16 cellular contexts compared by ENCODE assay signal in genomic region chr10:103080891-103081581, GRCh38.
A peak's percentile ranks its signal among the peaks of the same experiment; 100 is the strongest.
DNase-seq lines count a peak whose midpoint lies in the region; ATAC-seq lines count a peak whose summit lies in the region.
"Had no signal": no experiment of that assay in that cellular context is flagged by ENCODE, and none has a peak within 500 bp of the region (broad histone marks: within the 10 kb centered on the region; RNA-seq: fewer than 3 reads in every experiment).

No MANE protein-coding gene starts in this region.

- no peaks in the 10 kb centered on the region for H3K4me1 Mint-ChIP-seq in activated CD4-positive, alpha-beta memory T cell treated with anti-CD3 and anti-CD28 coated beads for 36 hours (ENCODE audit: low read depth)
- peaks cover 3% of the 10 kb centered on the region for H3K4me1 Mint-ChIP-seq in activated CD4-positive, alpha-beta memory T cell treated with anti-CD3 and anti-CD28 coated beads, Interleukin-2, amount 10 ng/mL, durations not matched to agents 7 days and 5 days
- no peaks in the 10 kb centered on the region for H3K4me1 Mint-ChIP-seq in central memory CD8-positive, alpha-beta T cell
- H3K4me1 Mint-ChIP-seq: CD4-positive, CD25-positive, alpha-beta regulatory T cell had no signal

- intact Hi-C loops in activated CD4-positive, alpha-beta memory T cell treated with anti-CD3 and anti-CD28 coated beads for 36 hours (cut with micrococcal nuclease) = no loop called here

- peak; percentile 15 for DNase-seq in activated CD4-positive, alpha-beta memory T cell treated with anti-CD3 and anti-CD28 coated beads for 36 hours
- no peak for DNase-seq in activated CD4-positive, alpha-beta memory T cell treated with anti-CD3 and anti-CD28 coated beads, Interleukin-2, amount 10 ng/mL, durations not matched to agents 7 days and 5 days
- peak; percentile 28 for DNase-seq in M059J (ENCODE audit: low read depth)
- DNase-seq in central memory CD8-positive, alpha-beta T cell (ENCODE audit: low spot score in 2 of 2) = no peak
- peak; percentile 22 for DNase-seq in renal cortical epithelial cell (ENCODE audit: low read depth)
- no peak for DNase-seq in NCI-H146 (lab: John Stamatoyannopoulos, UW)
- DNase-seq: ACHN; activated CD4-positive, alpha-beta T cell treated with anti-CD3 and anti-CD28 coated beads, Interleukin-2, amount 50 U/mL, for 1 hour; amniotic stem cell; CD4-positive, CD25-positive, alpha-beta regulatory T cell; left cardiac atrium; NCI-H2081; NCI-H524; uterus had no signal

- H3K27me3 Mint-ChIP-seq in activated CD4-positive, alpha-beta memory T cell treated with anti-CD3 and anti-CD28 coated beads for 36 hours = no peaks in the 10 kb centered on the region
- no peaks in the 10 kb centered on the region for H3K27me3 Mint-ChIP-seq in activated CD4-positive, alpha-beta memory T cell treated with anti-CD3 and anti-CD28 coated beads, Interleukin-2, amount 10 ng/mL, durations not matched to agents 7 days and 5 days
- H3K27me3 Mint-ChIP-seq in central memory CD8-positive, alpha-beta T cell = no peaks in the 10 kb centered on the region
- H3K27me3 Mint-ChIP-seq: CD4-positive, CD25-positive, alpha-beta regulatory T cell had no signal

- no peak overlapping the region for H3K4me3 Mint-ChIP-seq in activated CD4-positive, alpha-beta memory T cell treated with anti-CD3 and anti-CD28 coated beads for 36 hours
- no peak overlapping the region for H3K4me3 Mint-ChIP-seq in activated CD4-positive, alpha-beta memory T cell treated with anti-CD3 and anti-CD28 coated beads, Interleukin-2, amount 10 ng/mL, durations not matched to agents 7 days and 5 days
- H3K4me3 Mint-ChIP-seq in central memory CD8-positive, alpha-beta T cell = no peak overlapping the region
- H3K4me3 Mint-ChIP-seq: CD4-positive, CD25-positive, alpha-beta regulatory T cell had no signal

- ATAC-seq in central memory CD8-positive, alpha-beta T cell (replicated peaks; ENCODE audit: extremely low read depth, poor library complexity, severe bottlenecking) = no peak
- ATAC-seq in GM21576 (IDR thresholded peaks at IDR 0.05; ENCODE audit: unreplicated experiment) (no peak), HG03442 (IDR thresholded peaks at IDR 0.05; ENCODE audit: unreplicated experiment) (no peak)
- ATAC-seq: left cardiac atrium had no signal

- no peaks in the 10 kb centered on the region for H3K9me3 Mint-ChIP-seq in activated CD4-positive, alpha-beta memory T cell treated with anti-CD3 and anti-CD28 coated beads for 36 hours
- H3K9me3 Mint-ChIP-seq in activated CD4-positive, alpha-beta memory T cell treated with anti-CD3 and anti-CD28 coated beads, Interleukin-2, amount 10 ng/mL, durations not matched to agents 7 days and 5 days = no peaks in the 10 kb centered on the region
- no peaks in the 10 kb centered on the region for H3K9me3 Mint-ChIP-seq in central memory CD8-positive, alpha-beta T cell
- H3K9me3 Mint-ChIP-seq: CD4-positive, CD25-positive, alpha-beta regulatory T cell had no signal

- POLR2A ChIA-PET in activated CD4-positive, alpha-beta memory T cell treated with anti-CD3 and anti-CD28 coated beads for 36 hours (lab: Charles Lee) = no interaction called here
- POLR2A ChIA-PET in activated CD4-positive, alpha-beta memory T cell treated with anti-CD3 and anti-CD28 coated beads, Interleukin-2, amount 10 ng/mL, durations not matched to agents 7 days and 5 days (lab: Charles Lee) = interaction anchor here (1.2 kb wide), 1 partner anchor 163 kb away, joined by 4 read pairs; the partner anchor contains the start of gene CNNM2

- H3K27ac Mint-ChIP-seq in activated CD4-positive, alpha-beta memory T cell treated with anti-CD3 and anti-CD28 coated beads for 36 hours = no peak overlapping the region
- no peak overlapping the region for H3K27ac Mint-ChIP-seq in activated CD4-positive, alpha-beta memory T cell treated with anti-CD3 and anti-CD28 coated beads, Interleukin-2, amount 10 ng/mL, durations not matched to agents 7 days and 5 days
- peak overlapping the region; percentile 70 for H3K27ac Mint-ChIP-seq in central memory CD8-positive, alpha-beta T cell (ENCODE audit: low read depth)

- peaks cover under 1% of the 10 kb centered on the region for H3K36me3 Mint-ChIP-seq in activated CD4-positive, alpha-beta memory T cell treated with anti-CD3 and anti-CD28 coated beads for 36 hours
- H3K36me3 Mint-ChIP-seq in activated CD4-positive, alpha-beta memory T cell treated with anti-CD3 and anti-CD28 coated beads, Interleukin-2, amount 10 ng/mL, durations not matched to agents 7 days and 5 days (ENCODE audit: low read depth) = peaks cover 9% of the 10 kb centered on the region
- H3K36me3 Mint-ChIP-seq in central memory CD8-positive, alpha-beta T cell (ENCODE audit: insufficient read depth) = peaks cover 32% of the 10 kb centered on the region

- CTCF ChIA-PET in activated CD4-positive, alpha-beta memory T cell treated with anti-CD3 and anti-CD28 coated beads for 36 hours (lab: Charles Lee) = interaction anchor here (1.6 kb wide), 1 partner anchor 164 kb away, joined by 9 read pairs; the partner anchor contains the start of gene CNNM2
- CTCF ChIA-PET in activated CD4-positive, alpha-beta memory T cell treated with anti-CD3 and anti-CD28 coated beads, Interleukin-2, amount 10 ng/mL, durations not matched to agents 7 days and 5 days (lab: Charles Lee) = interaction anchor here (0.6 kb wide), 1 partner anchor 167 kb away, joined by 3 read pairs; no protein-coding TSS in a partner anchor

Comparison
In these comparisons a context has a peak if more than half of its experiments do, and no peak if none do; other contexts are left out.
1. DNase-seq: peak in activated CD4-positive, alpha-beta memory T cell treated with anti-CD3 and anti-CD28 coated beads for 36 hours (single experiment), M059J (single experiment) and renal cortical epithelial cell (single experiment); none in activated CD4-positive, alpha-beta memory T cell treated with anti-CD3 and anti-CD28 coated beads, Interleukin-2, amount 10 ng/mL, durations not matched to agents 7 days and 5 days (single experiment), central memory CD8-positive, alpha-beta T cell (0 of 2) and NCI-H146 (single experiment).